ENCODE assay signal across 8 cellular contexts in genomic region chr16:66315210-66315825, GRCh38. TPM values are rescaled to one million over a fixed set of nuclear protein-coding genes. Genes with fewer than 3 reads are reported as not detected.
A peak's percentile ranks its signal among the peaks of the same experiment; 100 is the strongest.
DNase-seq lines count a peak whose midpoint lies in the region; ATAC-seq, FAIRE-seq and TF ChIP-seq lines count a peak whose summit lies in the region.

No MANE protein-coding gene starts in this region.

- H4K20me1 ChIP-seq in Karpas-422 (ENCODE audit: insufficient read depth, low read depth, low read length): no peaks in the 10 kb centered on the region

- H3K27ac ChIP-seq in Karpas-422 (ENCODE audit: low read length): no peak overlapping the region
- peak overlapping the region; percentile 0 for H3K27ac ChIP-seq in upper lobe of right lung

- no peak overlapping the region for H2AFZ ChIP-seq in Karpas-422 (ENCODE audit: low read length)

- no peak overlapping the region for H3K9ac ChIP-seq in Karpas-422 (ENCODE audit: low read length)

- H3K27ac Mint-ChIP-seq in activated T-helper 2 cell treated with anti-CD3 and anti-CD28 coated beads, Interferon-gamma antibody, Interleukin-2, Interleukin-4, amounts not matched to agents 10 μg/mL and 5 μg/mL and 100 μg/mL, durations not matched to agents 14 hours and 24 hours and 36 hours: no peak overlapping the region
- no peak overlapping the region for H3K27ac Mint-ChIP-seq in osteocyte (ENCODE audit: unreplicated experiment)

- H3K27me3 Mint-ChIP-seq in activated T-helper 2 cell treated with anti-CD3 and anti-CD28 coated beads, Interferon-gamma antibody, Interleukin-2, Interleukin-4, amounts not matched to agents 10 μg/mL and 5 μg/mL and 100 μg/mL, durations not matched to agents 14 hours and 24 hours and 36 hours (ENCODE audit: low read depth): no peaks in the 10 kb centered on the region
- peaks cover 20% of the 10 kb centered on the region for H3K27me3 Mint-ChIP-seq in osteocyte (ENCODE audit: unreplicated experiment)

- intact Hi-C loops in activated T-helper 2 cell treated with anti-CD3 and anti-CD28 coated beads, Interferon-gamma antibody, Interleukin-2, Interleukin-4, amounts not matched to agents 10 μg/mL and 5 μg/mL and 100 μg/mL, durations not matched to agents 14 hours and 24 hours and 36 hours (cut with micrococcal nuclease): loop anchor here (2.0 kb wide), 1 partner anchor 41 kb away; no protein-coding TSS in a partner anchor
- intact Hi-C loops in upper lobe of right lung (cut with DNase I): no loop called here

- H3K9me3 ChIP-seq in Karpas-422 (ENCODE audit: low read length) (no peaks in the 10 kb centered on the region), upper lobe of right lung (no peaks in the 10 kb centered on the region)

- FAIRE-seq in frontal cortex (lab: Jason Lieb, UNC): no peak

- no peak overlapping the region for H3K4me2 ChIP-seq in Karpas-422 (ENCODE audit: low read depth, low read length, poor library complexity, severe bottlenecking)

- H3K9me3 Mint-ChIP-seq in activated T-helper 2 cell treated with anti-CD3 and anti-CD28 coated beads, Interferon-gamma antibody, Interleukin-2, Interleukin-4, amounts not matched to agents 10 μg/mL and 5 μg/mL and 100 μg/mL, durations not matched to agents 14 hours and 24 hours and 36 hours: no peaks in the 10 kb centered on the region
- H3K9me3 Mint-ChIP-seq in osteocyte (ENCODE audit: unreplicated experiment): no peaks in the 10 kb centered on the region

- peak; percentile 94 for ATAC-seq in GM21786 (IDR thresholded peaks at IDR 0.05; ENCODE audit: unreplicated experiment)
- peak; percentile 96 for ATAC-seq in upper lobe of right lung

- no peaks in the 10 kb centered on the region for H3K36me3 Mint-ChIP-seq in activated T-helper 2 cell treated with anti-CD3 and anti-CD28 coated beads, Interferon-gamma antibody, Interleukin-2, Interleukin-4, amounts not matched to agents 10 μg/mL and 5 μg/mL and 100 μg/mL, durations not matched to agents 14 hours and 24 hours and 36 hours (ENCODE audit: low read depth)
- no peaks in the 10 kb centered on the region for H3K36me3 Mint-ChIP-seq in osteocyte (ENCODE audit: unreplicated experiment)

- no peak overlapping the region for H3K4me3 Mint-ChIP-seq in activated T-helper 2 cell treated with anti-CD3 and anti-CD28 coated beads, Interferon-gamma antibody, Interleukin-2, Interleukin-4, amounts not matched to agents 10 μg/mL and 5 μg/mL and 100 μg/mL, durations not matched to agents 14 hours and 24 hours and 36 hours (ENCODE audit: low read depth)
- no peak overlapping the region for H3K4me3 Mint-ChIP-seq in osteocyte (ENCODE audit: unreplicated experiment)

- no peaks in the 10 kb centered on the region for H3K79me2 ChIP-seq in Karpas-422 (ENCODE audit: low read length)

- no peaks in the 10 kb centered on the region for H3K4me1 Mint-ChIP-seq in activated T-helper 2 cell treated with anti-CD3 and anti-CD28 coated beads, Interferon-gamma antibody, Interleukin-2, Interleukin-4, amounts not matched to agents 10 μg/mL and 5 μg/mL and 100 μg/mL, durations not matched to agents 14 hours and 24 hours and 36 hours (ENCODE audit: low read depth)
- H3K4me1 Mint-ChIP-seq in osteocyte (ENCODE audit: unreplicated experiment): peaks cover 7% of the 10 kb centered on the region

- H3K9me2 ChIP-seq in Karpas-422 (replicated peaks; ENCODE audit: insufficient read depth, low read length): no peaks in the 10 kb centered on the region

- H3K36me3 ChIP-seq in Karpas-422 (ENCODE audit: insufficient read depth, low read length): no peaks in the 10 kb centered on the region
- no peaks in the 10 kb centered on the region for H3K36me3 ChIP-seq in upper lobe of right lung

- DNase-seq in ELR (ENCODE audit: low read depth) (peak; percentile 77), Karpas-422 (peak; percentile 82), RPMI7951 (ENCODE audit: low read depth) (peak; percentile 72), frontal cortex (ENCODE audit: low spot score in 2 of 2) (peak; percentile 44 to 79), osteocyte (ENCODE audit: extremely low spot score, unreplicated experiment) (no peak), upper lobe of right lung (no peak)
- DNase-seq in activated T-helper 2 cell treated with anti-CD3 and anti-CD28 coated beads, Interferon-gamma antibody, Interleukin-2, Interleukin-4, amounts not matched to agents 10 μg/mL and 5 μg/mL and 100 μg/mL, durations not matched to agents 14 hours and 24 hours and 36 hours (ENCODE audit: low spot score): peak; percentile 23

- peak; percentile 97 for TF ChIP-seq CTCF in osteocyte (IDR thresholded peaks at IDR 0.05)
- peak; percentile 99 for TF ChIP-seq CTCF in upper lobe of right lung (IDR thresholded peaks at IDR 0.05)

- H3K27me3 ChIP-seq in Karpas-422 (ENCODE audit: low read length) (no peaks in the 10 kb centered on the region), upper lobe of right lung (no peaks in the 10 kb centered on the region)

- H3K4me3 ChIP-seq in Karpas-422 (ENCODE audit: low read length) (no peak overlapping the region), upper lobe of right lung (no peak overlapping the region)

- no peaks in the 10 kb centered on the region for H3K4me1 ChIP-seq in Karpas-422 (ENCODE audit: low read length)
- H3K4me1 ChIP-seq in upper lobe of right lung: peaks cover 11% of the 10 kb centered on the region

RNA-seq across cellular contexts. Expression of gene CDH5, which starts 51.2 kb away (rescaled TPM):
- not detected in 2 replicates for total RNA-seq in Karpas-422 (2014; rRNA removed; shearing (Covaris generic); ENCODE audit: low replicate concordance)
- under 0.01 TPM in 1 of 2 replicates, not detected in the other for total RNA-seq in RPMI7951 (2014; rRNA removed; shearing (Covaris generic))
- not detected in 2 replicates for total RNA-seq in activated T-helper 2 cell treated with anti-CD3 and anti-CD28 coated beads, Interferon-gamma antibody, Interleukin-2, Interleukin-4, amounts not matched to agents 10 μg/mL and 5 μg/mL and 100 μg/mL, durations not matched to agents 14 hours and 24 hours and 36 hours
- total RNA-seq in frontal cortex (6.1 TPM), osteocyte (0.31 TPM in 1 of 2 replicates, not detected in the other), upper lobe of right lung (144 TPM)

Comparison
In these comparisons a context has a peak if more than half of its experiments do, and no peak if none do; other contexts are left out.
1. DNase-seq: peak in ELR (single experiment), Karpas-422 (single experiment), RPMI7951 (single experiment), activated T-helper 2 cell treated with anti-CD3 and anti-CD28 coated beads, Interferon-gamma antibody, Interleukin-2, Interleukin-4, amounts not matched to agents 10 μg/mL and 5 μg/mL and 100 μg/mL, durations not matched to agents 14 hours and 24 hours and 36 hours (single experiment) and frontal cortex (2 of 2); none in osteocyte (single experiment) and upper lobe of right lung (single experiment).
2. RNA of gene CDH5, which starts 51.2 kb away (total RNA-seq): 144 TPM in upper lobe of right lung (single experiment); 6.1 TPM in frontal cortex (single experiment), 0.31 TPM in osteocyte, not detected in Karpas-422, under 0.01 TPM in RPMI7951 and not detected in activated T-helper 2 cell treated with anti-CD3 and anti-CD28 coated beads, Interferon-gamma antibody, Interleukin-2, Interleukin-4, amounts not matched to agents 10 μg/mL and 5 μg/mL and 100 μg/mL, durations not matched to agents 14 hours and 24 hours and 36 hours; every median in the first group is over 10 times any median in the second.